ENCODE assay signal across 1 cellular context in the genomic region with DNA sequence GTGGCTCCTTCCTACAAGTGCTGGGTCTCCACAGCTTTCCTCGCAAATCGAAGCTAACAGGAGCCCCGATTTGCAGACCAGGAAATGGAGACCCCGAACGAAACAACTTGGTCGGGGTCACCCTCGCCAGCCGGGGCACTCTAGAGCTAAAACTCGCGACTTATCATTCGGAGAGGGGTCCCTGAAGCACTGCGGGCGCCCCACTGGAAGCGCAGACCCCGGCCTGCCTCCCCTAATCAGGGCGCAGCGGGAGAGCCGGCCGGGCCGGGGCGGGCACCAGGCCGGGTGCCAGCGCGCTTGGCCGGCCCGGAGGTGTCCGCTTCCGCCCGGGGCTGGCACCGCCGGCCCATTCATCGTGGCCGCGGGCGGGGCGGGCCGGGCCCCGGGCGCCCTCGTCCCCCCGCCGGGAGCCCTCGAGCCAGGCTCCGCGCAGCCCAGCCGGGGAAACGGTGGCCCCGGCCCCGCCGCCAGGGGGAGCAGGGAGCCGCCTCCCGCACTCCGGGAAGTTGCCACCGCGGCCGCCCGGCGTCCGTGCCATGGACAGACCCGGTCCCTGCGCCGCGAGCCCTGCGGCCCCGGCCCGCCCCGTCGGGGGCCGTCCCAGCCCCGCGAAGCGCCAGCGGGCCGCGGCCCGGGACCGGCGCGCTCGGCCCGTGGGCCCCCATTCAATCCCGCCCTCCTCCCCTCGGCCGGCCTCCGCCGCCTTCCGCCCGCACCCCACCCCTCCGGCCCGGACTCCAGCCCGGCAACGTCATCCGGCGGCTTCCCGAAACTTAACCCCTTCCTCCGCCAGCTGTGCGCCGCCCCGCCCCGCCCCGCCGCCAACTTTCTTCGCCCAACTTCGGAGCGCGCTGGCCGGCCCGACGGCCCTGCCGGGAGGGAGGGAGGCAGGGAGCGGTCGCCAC.
A peak's percentile ranks its signal among the peaks of the same experiment; 100 is the strongest.
TF ChIP-seq lines count a peak whose summit lies in the region.

No MANE protein-coding gene starts in this region.

TF ChIP-seq in K562, 482 proteins besides CTCF, POLR2A, EP300 and RAD21 (continued from another document and continues in another):
- TF ChIP-seq GATAD2B (IDR thresholded peaks at IDR 0.05; ENCODE audit: borderline replicate concordance) (peak; percentile 43; the same call in 1 of the 2 replicates), NFIC (IDR thresholded peaks at IDR 0.05) (no peak; the same call in 1 of the 2 replicates), TEAD4 (IDR thresholded peaks at IDR 0.05; ENCODE audit: low read length) (no peak), TEAD4 (CRISPR knock-in tag; IDR thresholded peaks at IDR 0.05; ENCODE audit: borderline replicate concordance) (no peak), BCL6 (CRISPR knock-in tag; IDR thresholded peaks at IDR 0.05) (no peak), ETV6 (IDR thresholded peaks at IDR 0.05; ENCODE audit: borderline replicate concordance in 1 of 2, low read depth in 2 of 2, low read length in 1 of 2) (no peak), ETV6 (CRISPR knock-in tag; IDR thresholded peaks at IDR 0.05; ENCODE audit: borderline replicate concordance) (no peak), HMGXB4 (CRISPR knock-in tag; IDR thresholded peaks at IDR 0.05) (peak; percentile 1; the same call in 1 of the 2 replicates), NFRKB (IDR thresholded peaks at IDR 0.05; ENCODE audit: low read depth) (no peak), ZNF780A (CRISPR knock-in tag; IDR thresholded peaks at IDR 0.05) (no peak), ZNF174 (CRISPR knock-in tag; IDR thresholded peaks at IDR 0.05) (no peak), MCM7 (IDR thresholded peaks at IDR 0.05) (no peak), EWSR1 (IDR thresholded peaks at IDR 0.05; ENCODE audit: borderline replicate concordance, low read depth, partially characterized antibody) (no peak), AFF4 (CRISPR knock-in tag; IDR thresholded peaks at IDR 0.05) (no peak), MYNN (IDR thresholded peaks at IDR 0.05) (no peak), MYNN (CRISPR knock-in tag; IDR thresholded peaks at IDR 0.05) (no peak), PBX2 (CRISPR knock-in tag; IDR thresholded peaks at IDR 0.05; ENCODE audit: low read depth) (no peak), PBX2 (tag; conservative IDR thresholded peaks at IDR 0.05; ENCODE audit: low read depth) (no peak), KDM1A (IDR thresholded peaks at IDR 0.05) (no peak), FOXM1 (IDR thresholded peaks at IDR 0.05; ENCODE audit: low read depth) (no peak), FOXM1 (CRISPR knock-in tag; IDR thresholded peaks at IDR 0.05; ENCODE audit: low read depth) (no peak), ZKSCAN1 (IDR thresholded peaks at IDR 0.05; ENCODE audit: low read depth, low read length) (no peak), ZNF146 (CRISPR knock-in tag; IDR thresholded peaks at IDR 0.05; ENCODE audit: unreplicated experiment) (no peak), ZNF232 (CRISPR knock-in tag; IDR thresholded peaks at IDR 0.05) (no peak), HMG20B (CRISPR knock-in tag; IDR thresholded peaks at IDR 0.05) (no peak), ZNF311 (CRISPR knock-in tag; IDR thresholded peaks at IDR 0.05) (no peak), ELF2 (CRISPR knock-in tag; IDR thresholded peaks at IDR 0.05) (no peak), ZNF445 (CRISPR knock-in tag; IDR thresholded peaks at IDR 0.05; ENCODE audit: low read depth) (no peak), RFX5 (IDR thresholded peaks at IDR 0.05; ENCODE audit: low read depth, low read length) (no peak), HDAC8 (tag; IDR thresholded peaks at IDR 0.05) (no peak), GTF2A2 (tag; IDR thresholded peaks at IDR 0.05) (no peak), ZNF354B (CRISPR knock-in tag; IDR thresholded peaks at IDR 0.05) (no peak), BCOR (IDR thresholded peaks at IDR 0.05) (no peak), SAFB (IDR thresholded peaks at IDR 0.05; ENCODE audit: borderline replicate concordance, low read depth, low read length) (peak; percentile 46; the same call in 1 of the 2 replicates), MCM3 (IDR thresholded peaks at IDR 0.05) (no peak), UBTF (IDR thresholded peaks at IDR 0.05; ENCODE audit: borderline replicate concordance in 1 of 2, low read depth in 2 of 2, low read length in 2 of 2) (no peak; a peak in 1 of 4 replicates), NFXL1 (CRISPR knock-in tag; IDR thresholded peaks at IDR 0.05) (no peak), SMC3 (conservative IDR thresholded peaks at IDR 0.05; ENCODE audit: insufficient read depth, low read depth, low read length) (peak; percentile 36; the same call in 1 of the 2 replicates), RFX1 (IDR thresholded peaks at IDR 0.05) (no peak)
- TF ChIP-seq, protein P1, sequence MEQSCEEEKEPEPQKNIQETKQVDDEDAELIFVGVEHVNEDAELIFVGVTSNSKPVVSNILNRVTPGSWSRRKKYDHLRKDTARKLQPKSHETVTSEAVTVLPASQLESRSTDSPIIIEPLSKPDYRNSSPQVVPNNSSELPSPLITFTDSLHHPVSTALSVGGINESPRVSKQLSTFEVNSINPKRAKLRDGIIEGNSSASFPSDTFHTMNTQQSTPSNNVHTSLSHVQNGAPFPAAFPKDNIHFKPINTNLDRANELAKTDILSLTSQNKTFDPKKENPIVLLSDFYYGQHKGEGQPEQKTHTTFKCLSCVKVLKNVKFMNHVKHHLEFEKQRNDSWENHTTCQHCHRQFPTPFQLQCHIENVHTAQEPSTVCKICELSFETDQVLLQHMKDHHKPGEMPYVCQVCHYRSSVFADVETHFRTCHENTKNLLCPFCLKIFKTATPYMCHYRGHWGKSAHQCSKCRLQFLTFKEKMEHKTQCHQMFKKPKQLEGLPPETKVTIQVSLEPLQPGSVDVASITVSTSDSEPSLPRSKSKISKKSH (CRISPR knock-in tag; IDR thresholded peaks at IDR 0.05), result no peak
- TF ChIP-seq, protein P2, sequence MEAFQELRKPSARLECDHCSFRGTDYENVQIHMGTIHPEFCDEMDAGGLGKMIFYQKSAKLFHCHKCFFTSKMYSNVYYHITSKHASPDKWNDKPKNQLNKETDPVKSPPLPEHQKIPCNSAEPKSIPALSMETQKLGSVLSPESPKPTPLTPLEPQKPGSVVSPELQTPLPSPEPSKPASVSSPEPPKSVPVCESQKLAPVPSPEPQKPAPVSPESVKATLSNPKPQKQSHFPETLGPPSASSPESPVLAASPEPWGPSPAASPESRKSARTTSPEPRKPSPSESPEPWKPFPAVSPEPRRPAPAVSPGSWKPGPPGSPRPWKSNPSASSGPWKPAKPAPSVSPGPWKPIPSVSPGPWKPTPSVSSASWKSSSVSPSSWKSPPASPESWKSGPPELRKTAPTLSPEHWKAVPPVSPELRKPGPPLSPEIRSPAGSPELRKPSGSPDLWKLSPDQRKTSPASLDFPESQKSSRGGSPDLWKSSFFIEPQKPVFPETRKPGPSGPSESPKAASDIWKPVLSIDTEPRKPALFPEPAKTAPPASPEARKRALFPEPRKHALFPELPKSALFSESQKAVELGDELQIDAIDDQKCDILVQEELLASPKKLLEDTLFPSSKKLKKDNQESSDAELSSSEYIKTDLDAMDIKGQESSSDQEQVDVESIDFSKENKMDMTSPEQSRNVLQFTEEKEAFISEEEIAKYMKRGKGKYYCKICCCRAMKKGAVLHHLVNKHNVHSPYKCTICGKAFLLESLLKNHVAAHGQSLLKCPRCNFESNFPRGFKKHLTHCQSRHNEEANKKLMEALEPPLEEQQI (IDR thresholded peaks at IDR 0.05), result no peak
- TF ChIP-seq, protein P3, sequence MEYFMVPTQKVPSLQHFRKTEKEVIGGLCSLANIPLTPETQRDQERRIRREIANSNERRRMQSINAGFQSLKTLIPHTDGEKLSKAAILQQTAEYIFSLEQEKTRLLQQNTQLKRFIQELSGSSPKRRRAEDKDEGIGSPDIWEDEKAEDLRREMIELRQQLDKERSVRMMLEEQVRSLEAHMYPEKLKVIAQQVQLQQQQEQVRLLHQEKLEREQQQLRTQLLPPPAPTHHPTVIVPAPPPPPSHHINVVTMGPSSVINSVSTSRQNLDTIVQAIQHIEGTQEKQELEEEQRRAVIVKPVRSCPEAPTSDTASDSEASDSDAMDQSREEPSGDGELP (CRISPR knock-in tag; IDR thresholded peaks at IDR 0.05; ENCODE audit: borderline replicate concordance), result peak; percentile 76
- TF ChIP-seq, protein P4, sequence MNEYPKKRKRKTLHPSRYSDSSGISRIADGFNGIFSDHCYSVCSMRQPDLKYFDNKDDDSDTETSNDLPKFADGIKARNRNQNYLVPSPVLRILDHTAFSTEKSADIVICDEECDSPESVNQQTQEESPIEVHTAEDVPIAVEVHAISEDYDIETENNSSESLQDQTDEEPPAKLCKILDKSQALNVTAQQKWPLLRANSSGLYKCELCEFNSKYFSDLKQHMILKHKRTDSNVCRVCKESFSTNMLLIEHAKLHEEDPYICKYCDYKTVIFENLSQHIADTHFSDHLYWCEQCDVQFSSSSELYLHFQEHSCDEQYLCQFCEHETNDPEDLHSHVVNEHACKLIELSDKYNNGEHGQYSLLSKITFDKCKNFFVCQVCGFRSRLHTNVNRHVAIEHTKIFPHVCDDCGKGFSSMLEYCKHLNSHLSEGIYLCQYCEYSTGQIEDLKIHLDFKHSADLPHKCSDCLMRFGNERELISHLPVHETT (CRISPR knock-in tag; conservative IDR thresholded peaks at IDR 0.05 in 1 of 2, IDR thresholded peaks at IDR 0.05 in 1 of 2), result peak in 1 of 2 experiments; percentile 60; a peak in 1 of 4 replicates
- TF ChIP-seq, protein P5, sequence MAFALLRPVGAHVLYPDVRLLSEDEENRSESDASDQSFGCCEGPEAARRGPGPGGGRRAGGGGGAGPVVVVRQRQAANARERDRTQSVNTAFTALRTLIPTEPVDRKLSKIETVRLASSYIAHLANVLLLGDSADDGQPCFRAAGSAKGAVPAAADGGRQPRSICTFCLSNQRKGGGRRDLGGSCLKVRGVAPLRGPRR (CRISPR knock-in tag; IDR thresholded peaks at IDR 0.05), result no peak
